25 cellular contexts compared by ENCODE assay signal in genomic region chr4:117893207-117893606, GRCh38.
"Had no signal": no experiment of that assay in that cellular context is flagged by ENCODE, and none has a peak within 500 bp of the region (broad histone marks: within the 10 kb centered on the region; RNA-seq: fewer than 3 reads in every experiment).

No MANE protein-coding gene starts in this region.

- H3K27ac ChIP-seq: body of pancreas, colonic mucosa, gastrocnemius medialis, heart right ventricle, left lung, transverse colon, vagina had no signal

- H3K4me3 Mint-ChIP-seq: activated B cell treated with CpG ODN at 0.5 μM for 24 hours; activated CD8-positive, alpha-beta T cell treated with anti-CD3 and anti-CD28 coated beads, Interleukin-2, amount 10 ng/mL, durations not matched to agents 7 days and 5 days; natural killer cell treated with Interleukin-12 subunit alpha and Interleukin-12 subunit beta and Interleukin-15 and Interleukin-18, amount 100 ng/mL, for 72 hours; T-helper 2 cell treated with Interferon-gamma antibody and Interleukin-4, amounts not matched to agents 5 μg/mL and 100 μg/mL, for 36 hours had no signal

- FAIRE-seq: small intestine had no signal

- H3K9me3 Mint-ChIP-seq: activated B cell treated with CpG ODN at 0.5 μM for 24 hours; T-helper 2 cell treated with Interferon-gamma antibody and Interleukin-4, amounts not matched to agents 5 μg/mL and 100 μg/mL, for 36 hours had no signal

- H3K4me1 Mint-ChIP-seq: activated B cell treated with CpG ODN at 0.5 μM for 24 hours had no signal

- DNase-seq: activated B cell treated with CpG ODN at 0.5 μM for 24 hours; activated CD4-positive, alpha-beta T cell treated with anti-CD3 and anti-CD28 coated beads for 48 hours; activated CD8-positive, alpha-beta memory T cell treated with anti-CD3 and anti-CD28 coated beads, Interleukin-2, amount 50 U/mL, for 4 hours; activated CD8-positive, alpha-beta T cell treated with anti-CD3 and anti-CD28 coated beads, Interleukin-2, amount 10 ng/mL, durations not matched to agents 7 days and 5 days; activated effector memory CD4-positive, alpha-beta T cell treated with anti-CD3 and anti-CD28 coated beads, Interleukin-2, amount 50 U/mL, for 16 hours; activated T-cell treated with anti-CD3 and anti-CD28 coated beads, Interleukin-2, amount 50 U/mL, for 48 hours; amniotic stem cell; body of pancreas; caudate nucleus; colonic mucosa; gastrocnemius medialis; heart right ventricle; left lung; mesendoderm; nucleus accumbens; right cardiac atrium; small intestine; stimulated activated CD4-positive, alpha-beta T cell treated with anti-CD3 and anti-CD28 coated beads, Interleukin-4, amount 100 ng/mL, for 24 hours; stimulated activated naive CD4-positive, alpha-beta T cell treated with Interleukin-2 at 50 U/mL for 16 hours; substantia nigra; transverse colon had no signal

- H3K27me3 ChIP-seq: body of pancreas, colonic mucosa, gastrocnemius medialis, heart right ventricle, left lung, transverse colon, vagina had no signal

- H3K27me3 Mint-ChIP-seq: activated B cell treated with CpG ODN at 0.5 μM for 24 hours; natural killer cell treated with Interleukin-12 subunit alpha and Interleukin-12 subunit beta and Interleukin-15 and Interleukin-18, amount 100 ng/mL, for 72 hours had no signal

- H3K9me3 ChIP-seq: body of pancreas, colonic mucosa, gastrocnemius medialis, heart right ventricle, left lung, transverse colon, vagina had no signal

- H3K4me3 ChIP-seq: body of pancreas, colonic mucosa, gastrocnemius medialis, heart right ventricle, left lung, transverse colon, vagina had no signal

- ATAC-seq: activated CD8-positive, alpha-beta T cell treated with anti-CD3 and anti-CD28 coated beads, Interleukin-2, amount 10 ng/mL, durations not matched to agents 7 days and 5 days; activated naive CD4-positive, alpha-beta T cell treated with anti-CD3 and anti-CD28 coated beads, Interleukin-2, amount 50 U/mL, for 72 hours; body of pancreas; gastrocnemius medialis; heart right ventricle; left lung; natural killer cell treated with Interleukin-12 subunit alpha and Interleukin-12 subunit beta and Interleukin-15 and Interleukin-18, amount 100 ng/mL, for 72 hours; right cardiac atrium had no signal

- H3K36me3 ChIP-seq: colonic mucosa, gastrocnemius medialis, heart right ventricle, left lung, transverse colon, vagina had no signal

- H3K27ac Mint-ChIP-seq: activated B cell treated with CpG ODN at 0.5 μM for 24 hours; activated CD8-positive, alpha-beta T cell treated with anti-CD3 and anti-CD28 coated beads, Interleukin-2, amount 10 ng/mL, durations not matched to agents 7 days and 5 days; activated naive CD4-positive, alpha-beta T cell treated with anti-CD3 and anti-CD28 coated beads, Interleukin-2, amount 50 U/mL, for 72 hours; natural killer cell treated with Interleukin-12 subunit alpha and Interleukin-12 subunit beta and Interleukin-15 and Interleukin-18, amount 100 ng/mL, for 72 hours; T-helper 2 cell treated with Interferon-gamma antibody and Interleukin-4, amounts not matched to agents 5 μg/mL and 100 μg/mL, for 36 hours had no signal

- H3K36me3 Mint-ChIP-seq: activated naive CD4-positive, alpha-beta T cell treated with anti-CD3 and anti-CD28 coated beads, Interleukin-2, amount 50 U/mL, for 72 hours had no signal

- H3K4me1 ChIP-seq: body of pancreas, colonic mucosa, gastrocnemius medialis, heart right ventricle, left lung, transverse colon, vagina had no signal
